1 cellular context compared by ENCODE assay signal in genomic region chr6:12258191-12258590, GRCh38.
TF ChIP-seq lines count a peak whose summit lies in the region.

No MANE protein-coding gene starts in this region.

TF ChIP-seq in GM23338, 12 proteins besides CTCF, POLR2A, EP300 and RAD21 (continued from another document):
- no peak for TF ChIP-seq ZNF462 (CRISPR knock-in tag; IDR thresholded peaks at IDR 0.05)
TF ChIP-seq in GM23338: peak in this region for 0.
